12 cellular contexts compared by ENCODE assay signal in genomic region chr2:26735096-26735495, GRCh38. TPM values are rescaled to one million over a fixed set of nuclear protein-coding genes. Genes with fewer than 3 reads are reported as not detected.
DNase-seq lines count a peak whose midpoint lies in the region; ATAC-seq and TF ChIP-seq lines count a peak whose summit lies in the region.
"Had no signal": no experiment of that assay in that cellular context is flagged by ENCODE, and none has a peak within 500 bp of the region (broad histone marks: within the 10 kb centered on the region; RNA-seq: fewer than 3 reads in every experiment).

No MANE protein-coding gene starts in this region.

- H3K9me3 ChIP-seq in Panc1 (ENCODE audit: control insufficient read depth, insufficient read depth, low read depth, low read length) (no peaks in the 10 kb centered on the region), fibroblast of lung (ENCODE audit: control insufficient read depth, insufficient read depth, low read depth, low read length) (no peaks in the 10 kb centered on the region), gastrocnemius medialis (no peaks in the 10 kb centered on the region)
- H3K9me3 ChIP-seq: SJCRH30 had no signal

- BruUV-seq in Panc1 (replicated peaks; lab: Mats Ljungman, UMichigan), result no TSS peak

- TF ChIP-seq CTCF in Panc1 (IDR thresholded peaks at IDR 0.05) (no peak), fibroblast of lung (conservative IDR thresholded peaks at IDR 0.05 in 1 of 2, IDR thresholded peaks at IDR 0.05 in 1 of 2; ENCODE audit: low read depth in 1 of 2, low read length in 2 of 2) (no peak), gastrocnemius medialis (IDR thresholded peaks at IDR 0.05 in 4 of 5, conservative IDR thresholded peaks at IDR 0.05 in 1 of 5) (no peak), GM13976 (IDR thresholded peaks at IDR 0.05; ENCODE audit: borderline replicate concordance, control extremely low read depth, extremely low read depth, insufficient read depth, missing control alignments) (no peak)

- peaks cover 27% of the 10 kb centered on the region for H3K4me1 ChIP-seq in Panc1 (ENCODE audit: control insufficient read depth, insufficient read depth, low read length)
- H3K4me1 ChIP-seq in fibroblast of lung (ENCODE audit: control insufficient read depth, extremely low read depth, insufficient read depth, low read length), result peaks cover 6% of the 10 kb centered on the region
- H3K4me1 ChIP-seq in gastrocnemius medialis, result no peaks in the 10 kb centered on the region

- intact Hi-C loops in Panc1 (cut with micrococcal nuclease; ENCODE audit: unreplicated experiment), result no loop called here
- intact Hi-C loops in gastrocnemius medialis (cut with DNase I; ENCODE audit: low total_unique reads), result no loop called here

- POLR2A ChIA-PET in Panc1 (lab: Charles Lee), result interaction anchor here (0.6 to 0.7 kb wide), 3 partner anchors 38 to 371 kb away, joined by 3 to 4 read pairs (median 3); no protein-coding TSS in a partner anchor

- no peak overlapping the region for H3K9ac ChIP-seq in fibroblast of lung (ENCODE audit: insufficient read depth, low read length)

- no peak for TF ChIP-seq POLR2A in gastrocnemius medialis (IDR thresholded peaks at IDR 0.05)

- no peak overlapping the region for H2AFZ ChIP-seq in fibroblast of lung (ENCODE audit: low read length)

- CTCF ChIA-PET in Panc1 (lab: Charles Lee), result no interaction called here

- in situ Hi-C loops in Panc1 (cut with HindIII; ENCODE audit: low pct_unique_long_range_greater_than_20kb, low sequenced_read_pairs) (no loop called here), gastrocnemius medialis (cut with MboI; ENCODE audit: low sequenced_read_pairs in 4 of 4) (loop anchor here in 1 of 4 donors (5.0 kb wide), 1 partner anchor 133 kb away; no protein-coding TSS in a partner anchor), GM13976 (cut with MboI; ENCODE audit: low sequenced_read_pairs, unreplicated experiment) (no loop called here)

- H3K36me3 ChIP-seq in Panc1 (ENCODE audit: control insufficient read depth, insufficient read depth, low read length), result no peaks in the 10 kb centered on the region
- H3K36me3 ChIP-seq in fibroblast of lung (ENCODE audit: control insufficient read depth, insufficient read depth, low read length), result no peaks in the 10 kb centered on the region
- H3K36me3 ChIP-seq in gastrocnemius medialis, result no peaks in the 10 kb centered on the region
- H3K36me3 ChIP-seq: SJCRH30 had no signal

- no peak overlapping the region for H3K4me2 ChIP-seq in fibroblast of lung (ENCODE audit: extremely low read depth, insufficient read depth, low read length)

- DNase-seq in Daoy (ENCODE audit: low read depth), result peak; percentile 88
- DNase-seq in Panc1 (ENCODE audit: low read depth, low spot score), result no peak
- peak; percentile 94 to 96 for DNase-seq in fibroblast of lung (ENCODE audit: low read depth in 2 of 2)
- DNase-seq in non-pigmented ciliary epithelial cell (ENCODE audit: low read depth), result peak; percentile 70
- no peak for DNase-seq in gastrocnemius medialis
- no peak for DNase-seq in activated effector memory CD4-positive, alpha-beta T cell treated with Interleukin-2 at 50 U/mL for 16 hours
- no peak for DNase-seq in GM13976 (ENCODE audit: low spot score)
- DNase-seq: activated CD4-positive, CD25-positive, alpha-beta regulatory T cell; CD8-positive, alpha-beta memory T cell; cortex of kidney had no signal

- ATAC-seq in Panc1 (peak; percentile 58), gastrocnemius medialis (no peak), HG02840 (IDR thresholded peaks at IDR 0.05; ENCODE audit: low FRiP score, unreplicated experiment) (no peak)

- H3K27ac ChIP-seq in Panc1 (ENCODE audit: low read length), result peak overlapping the region; percentile 54
- H3K27ac ChIP-seq in fibroblast of lung (ENCODE audit: insufficient read depth, low read length), result no peak overlapping the region
- no peak overlapping the region for H3K27ac ChIP-seq in gastrocnemius medialis
- H3K27ac ChIP-seq: SJCRH30 had no signal

- no peaks in the 10 kb centered on the region for H3K27me3 ChIP-seq in Panc1 (ENCODE audit: control insufficient read depth, insufficient read depth, low read length)
- peaks cover 3% of the 10 kb centered on the region for H3K27me3 ChIP-seq in fibroblast of lung (ENCODE audit: control insufficient read depth, insufficient read depth, low read length)
- no peaks in the 10 kb centered on the region for H3K27me3 ChIP-seq in gastrocnemius medialis

- H3K79me2 ChIP-seq in fibroblast of lung (ENCODE audit: control insufficient read depth, insufficient read depth, low read length), result no peaks in the 10 kb centered on the region

- H3K4me3 ChIP-seq in Panc1 (ENCODE audit: low read depth in 2 of 2, low read length in 2 of 2), result no peak overlapping the region
- no peak overlapping the region for H3K4me3 ChIP-seq in fibroblast of lung (replicated peaks in 1 of 4; ENCODE audit: control extremely low read depth in 1 of 4, insufficient read depth in 1 of 4, low read depth in 3 of 4, low read length in 4 of 4)
- H3K4me3 ChIP-seq in gastrocnemius medialis, result no peak overlapping the region
- H3K4me3 ChIP-seq: SJCRH30 had no signal

- no peaks in the 10 kb centered on the region for H4K20me1 ChIP-seq in fibroblast of lung (ENCODE audit: control insufficient read depth, extremely low read depth, insufficient read depth, low read length)

RNA-seq across cellular contexts. Expression of gene SLC35F6, which starts 29.0 kb away (rescaled TPM):
- 18.5 and 19.1 TPM in 2 replicates for total RNA-seq in Daoy (2014; rRNA removed; shearing (Covaris generic))
- 67.3 TPM for total RNA-seq in Panc1 (2021; ENCODE audit: unreplicated experiment)
- polyA plus RNA-seq in Panc1 (2012; ENCODE audit: insufficient read length), result 49.4 TPM
- total RNA-seq in fibroblast of lung, result 61.4 and 65.5 TPM in 2 replicates
- 35.2 and 50.0 TPM in 2 replicates for polyA plus RNA-seq in fibroblast of lung
- polyA plus RNA-seq in fibroblast of lung (2012), result 32.6 and 38.7 TPM in 2 replicates
- polyA minus RNA-seq in fibroblast of lung (ENCODE audit: low replicate concordance), result 148 and 156 TPM in 2 replicates
- total RNA-seq in gastrocnemius medialis, result 10 to 100 TPM; 37.8 to 54.5 (median 45.9) TPM

RNA-seq across cellular contexts. Expression of gene KCNK3, which starts 42.6 kb away (rescaled TPM):
- total RNA-seq in Daoy (2014; rRNA removed; shearing (Covaris generic)), result 0.03 and 0.80 TPM in 2 replicates
- total RNA-seq in Panc1 (2021; ENCODE audit: unreplicated experiment), result 32.8 TPM
- polyA plus RNA-seq in Panc1 (2012; ENCODE audit: insufficient read length), result 44.4 TPM
- under 0.01 and 0.26 TPM in 2 replicates for total RNA-seq in fibroblast of lung
- 0.01 TPM in 1 of 2 replicates, not detected in the other for polyA plus RNA-seq in fibroblast of lung
- polyA plus RNA-seq in fibroblast of lung (2012), result 0.02 TPM in 1 of 2 replicates, not detected in the other
- not detected in 2 replicates for polyA minus RNA-seq in fibroblast of lung (ENCODE audit: low replicate concordance)
- total RNA-seq in gastrocnemius medialis, result 10 to 100 TPM in 1 of 4 donors, 1 to 10 TPM in 1, under 1 TPM in 2; 0.80 to 11.6 (median 1.2) TPM
- total RNA-seq: CD8-positive, alpha-beta memory T cell had no signal
- polyA plus RNA-seq: CD8-positive, alpha-beta memory T cell had no signal

RNA-seq across cellular contexts. Expression of gene CENPA, which starts 50.8 kb away (rescaled TPM):
- 25.3 and 27.9 TPM in 2 replicates for total RNA-seq in Daoy (2014; rRNA removed; shearing (Covaris generic))
- total RNA-seq in Panc1 (2021; ENCODE audit: unreplicated experiment) (55.0 TPM), fibroblast of lung (1.8 and 9.7 TPM in 2 replicates), gastrocnemius medialis (under 1 TPM in 1 of 4 donors, not detected in 3; 0.22 TPM)
- polyA plus RNA-seq in Panc1 (2012; ENCODE audit: insufficient read length), result 14.4 TPM
- polyA plus RNA-seq in fibroblast of lung, result 6.1 and 21.2 TPM in 2 replicates
- 4.5 and 15.8 TPM in 2 replicates for polyA plus RNA-seq in fibroblast of lung (2012)
- 3.1 and 13.3 TPM in 2 replicates for polyA minus RNA-seq in fibroblast of lung (ENCODE audit: low replicate concordance)

Comparison
In these comparisons a context has a peak if more than half of its experiments do, and no peak if none do; other contexts are left out.
1. DNase-seq: peak in Daoy (single experiment), fibroblast of lung (2 of 2) and non-pigmented ciliary epithelial cell (single experiment); none in Panc1 (single experiment), gastrocnemius medialis (0 of 2), activated effector memory CD4-positive, alpha-beta T cell treated with Interleukin-2 at 50 U/mL for 16 hours (single experiment) and GM13976 (single experiment).